Comparison of ENCODE assay signal across 8 cellular contexts in genomic region chr17:30832438-30832790, GRCh38. TPM values are rescaled to one million over a fixed set of nuclear protein-coding genes. Genes with fewer than 3 reads are reported as not detected.
DNase-seq lines count a peak whose midpoint lies in the region; ATAC-seq, FAIRE-seq and TF ChIP-seq lines count a peak whose summit lies in the region.

No MANE protein-coding gene starts in this region.

- no peak overlapping the region for H3K27ac ChIP-seq in CD4-positive, alpha-beta T cell (ENCODE audit: low read depth, low read length)
- H3K27ac ChIP-seq in Karpas-422 (ENCODE audit: low read length) (peak overlapping the region; percentile 68; the same call in 1 of the 2 replicates), duodenal mucosa (ENCODE audit: low read depth, low read length) (no peak overlapping the region)

- CTCF ChIA-PET in CD4-positive, alpha-beta T cell (lab: Charles Lee): interaction anchor here (1.3 to 2.1 kb wide), 4 partner anchors 21 to 114 kb away, joined by 3 to 5 read pairs (median 4); no protein-coding TSS in a partner anchor

- H3K36me3 ChIP-seq in Karpas-422 (ENCODE audit: insufficient read depth, low read length) (peaks cover 23% of the 10 kb centered on the region), duodenal mucosa (ENCODE audit: control insufficient read depth in 1 of 2, insufficient read depth in 2 of 2, low read length in 2 of 2) (no peaks in the 10 kb centered on the region)

- peaks cover 53% of the 10 kb centered on the region for H3K79me2 ChIP-seq in Karpas-422 (ENCODE audit: low read length)

- H3K36me3 Mint-ChIP-seq in CD4-positive, alpha-beta T cell (ENCODE audit: low read depth): peaks cover 13% of the 10 kb centered on the region
- peaks cover 6% of the 10 kb centered on the region for H3K36me3 Mint-ChIP-seq in neural crest cell (ENCODE audit: low read depth)

- POLR2A ChIA-PET in CD4-positive, alpha-beta T cell (lab: Charles Lee): interaction anchor here (2.0 to 3.3 kb wide), 2 partner anchors 24 to 27 kb away, joined by 5 to 15 read pairs; no protein-coding TSS in a partner anchor

- H3K4me3 Mint-ChIP-seq in CD4-positive, alpha-beta T cell: peak overlapping the region; percentile 100
- H3K4me3 Mint-ChIP-seq in neural crest cell: peak overlapping the region; percentile 98

- H3K4me3 ChIP-seq in Karpas-422 (ENCODE audit: low read length): peak overlapping the region; percentile 98
- H3K4me3 ChIP-seq in duodenal mucosa (ENCODE audit: low read depth in 1 of 2, low read length in 2 of 2): peak overlapping the region; percentile 79 to 87

- peaks cover 26% of the 10 kb centered on the region for H3K4me1 Mint-ChIP-seq in CD4-positive, alpha-beta T cell (ENCODE audit: low read depth)
- peaks cover 30% of the 10 kb centered on the region for H3K4me1 Mint-ChIP-seq in neural crest cell

- no peaks in the 10 kb centered on the region for H3K9me2 ChIP-seq in Karpas-422 (replicated peaks; ENCODE audit: insufficient read depth, low read length)

- peak overlapping the region; percentile 84; the same call in 1 of the 2 replicates for H2AFZ ChIP-seq in Karpas-422 (ENCODE audit: low read length)

- TF ChIP-seq CTCF in CD4-positive, alpha-beta T cell (IDR thresholded peaks at IDR 0.05): no peak
- no peak for TF ChIP-seq CTCF in neural crest cell (conservative IDR thresholded peaks at IDR 0.05)

- peak overlapping the region; percentile 83 for H3K4me2 ChIP-seq in Karpas-422 (ENCODE audit: low read depth, low read length, poor library complexity, severe bottlenecking)

- H3K9me3 ChIP-seq in CD4-positive, alpha-beta T cell (ENCODE audit: control insufficient read depth, low read length): no peaks in the 10 kb centered on the region
- H3K9me3 ChIP-seq in Karpas-422 (ENCODE audit: low read length): no peaks in the 10 kb centered on the region
- H3K9me3 ChIP-seq in duodenal mucosa (ENCODE audit: control insufficient read depth in 1 of 2, low read length in 2 of 2): no peaks in the 10 kb centered on the region

- ATAC-seq in CD4-positive, alpha-beta T cell (ENCODE audit: poor library complexity): no peak

- H3K27me3 Mint-ChIP-seq in CD4-positive, alpha-beta T cell: no peaks in the 10 kb centered on the region
- H3K27me3 Mint-ChIP-seq in neural crest cell (ENCODE audit: low read depth): no peaks in the 10 kb centered on the region

- H3K4me1 ChIP-seq in Karpas-422 (ENCODE audit: low read length) (peaks cover 24% of the 10 kb centered on the region), duodenal mucosa (ENCODE audit: control insufficient read depth in 1 of 2, insufficient read depth in 2 of 2, low read length in 2 of 2) (peaks cover 15 to 19% of the 10 kb centered on the region in 2 donors)

- H3K9me3 Mint-ChIP-seq in CD4-positive, alpha-beta T cell: no peaks in the 10 kb centered on the region
- no peaks in the 10 kb centered on the region for H3K9me3 Mint-ChIP-seq in neural crest cell

- H4K20me1 ChIP-seq in Karpas-422 (ENCODE audit: insufficient read depth, low read depth, low read length): no peaks in the 10 kb centered on the region

- DNase-seq in CD4-positive, alpha-beta T cell: no peak
- DNase-seq in Karpas-422: no peak
- no peak for DNase-seq in neural crest cell (ENCODE audit: low read depth, low spot score)
- DNase-seq in RPMI8226: no peak
- no peak for DNase-seq in activated CD4-positive, CD25-positive, alpha-beta regulatory T cell treated with anti-CD3 and anti-CD28 coated beads, Interleukin-2, amount 50 U/mL, for 72 hours
- no peak for DNase-seq in NCI-H1436 treated with DMSO at 0.1 percent for 48 hours (lab: John Stamatoyannopoulos, UW)
- no peak for DNase-seq in RCC 7860 (ENCODE audit: low spot score)

- no peaks in the 10 kb centered on the region for H3K27me3 ChIP-seq in CD4-positive, alpha-beta T cell (ENCODE audit: control insufficient read depth, insufficient read depth, low read length)
- no peaks in the 10 kb centered on the region for H3K27me3 ChIP-seq in Karpas-422 (ENCODE audit: low read length)
- H3K27me3 ChIP-seq in duodenal mucosa (ENCODE audit: control insufficient read depth in 1 of 2, insufficient read depth in 2 of 2, low read length in 2 of 2): no peaks in the 10 kb centered on the region

- no peak for FAIRE-seq in RCC 7860 (lab: Jason Lieb, UNC)

- H3K9ac ChIP-seq in Karpas-422 (ENCODE audit: low read length) (peak overlapping the region; percentile 96), duodenal mucosa (ENCODE audit: low read depth in 1 of 2, low read length in 2 of 2) (peak overlapping the region; percentile 76 to 96)

- intact Hi-C loops in CD4-positive, alpha-beta T cell (cut with DNase I, micrococcal nuclease): loop anchor here in 1 of 2 experiments (5.0 kb wide), 1 partner anchor 75 kb away; the partner anchor contains the start of gene TEFM

- H3K27ac Mint-ChIP-seq in CD4-positive, alpha-beta T cell: peak overlapping the region; percentile 86
- peak overlapping the region; percentile 99 for H3K27ac Mint-ChIP-seq in neural crest cell (ENCODE audit: unreplicated experiment)

RNA-seq across cellular contexts. Expression of gene ATAD5, which starts 0.6 kb away (rescaled TPM):
- 1 to 10 TPM; 3.6 to 3.9 TPM for total RNA-seq in CD4-positive, alpha-beta T cell
- total RNA-seq in Karpas-422 (2014; rRNA removed; shearing (Covaris generic); ENCODE audit: low replicate concordance): 7.1 and 12.0 TPM in 2 replicates
- total RNA-seq in neural crest cell: 24.0 and 26.3 TPM in 2 replicates

RNA-seq across cellular contexts. Expression of gene CRLF3, which starts 7.9 kb away (rescaled TPM):
- 10 to 100 TPM; 60.9 to 62.9 TPM for total RNA-seq in CD4-positive, alpha-beta T cell
- 32.2 and 49.0 TPM in 2 replicates for total RNA-seq in Karpas-422 (2014; rRNA removed; shearing (Covaris generic); ENCODE audit: low replicate concordance)
- 14.1 and 14.3 TPM in 2 replicates for total RNA-seq in neural crest cell
